1 cellular context compared by ENCODE assay signal in genomic region chr16:67173323-67173722, GRCh38.
TF ChIP-seq lines count a peak whose summit lies in the region.

No MANE protein-coding gene starts in this region.

TF ChIP-seq in SK-N-SH, 30 proteins besides CTCF, POLR2A, EP300 and RAD21:
- TF ChIP-seq YY1 (IDR thresholded peaks at IDR 0.05; ENCODE audit: low read depth) (no peak), GATA2 (CRISPR knock-in tag; IDR thresholded peaks at IDR 0.05) (no peak), MAX (IDR thresholded peaks at IDR 0.05; ENCODE audit: low read depth) (no peak), NFIC (IDR thresholded peaks at IDR 0.05; ENCODE audit: borderline replicate concordance) (no peak), GABPA (IDR thresholded peaks at IDR 0.05; ENCODE audit: low read depth) (no peak), TCF12 (IDR thresholded peaks at IDR 0.05) (no peak), REST (IDR thresholded peaks at IDR 0.05; ENCODE audit: low read depth, low read length) (no peak), FOSL2 (IDR thresholded peaks at IDR 0.05; ENCODE audit: borderline replicate concordance, low read depth) (no peak), MEF2A (IDR thresholded peaks at IDR 0.05; ENCODE audit: borderline replicate concordance, low read depth) (no peak), ZBTB33 (IDR thresholded peaks at IDR 0.05; ENCODE audit: borderline replicate concordance, low read depth) (no peak), IRF3 (IDR thresholded peaks at IDR 0.05; ENCODE audit: low read depth, low read length) (no peak), SMC3 (IDR thresholded peaks at IDR 0.05; ENCODE audit: low read depth, low read length) (no peak), SIN3A (IDR thresholded peaks at IDR 0.05; ENCODE audit: borderline replicate concordance, low read depth, low read length) (no peak), NRF1 (IDR thresholded peaks at IDR 0.05; ENCODE audit: low read depth, low read length) (no peak), FOXJ3 (CRISPR knock-in tag; IDR thresholded peaks at IDR 0.05) (no peak), RCOR1 (IDR thresholded peaks at IDR 0.05; ENCODE audit: low read length) (no peak)
- TF ChIP-seq, protein P1, sequence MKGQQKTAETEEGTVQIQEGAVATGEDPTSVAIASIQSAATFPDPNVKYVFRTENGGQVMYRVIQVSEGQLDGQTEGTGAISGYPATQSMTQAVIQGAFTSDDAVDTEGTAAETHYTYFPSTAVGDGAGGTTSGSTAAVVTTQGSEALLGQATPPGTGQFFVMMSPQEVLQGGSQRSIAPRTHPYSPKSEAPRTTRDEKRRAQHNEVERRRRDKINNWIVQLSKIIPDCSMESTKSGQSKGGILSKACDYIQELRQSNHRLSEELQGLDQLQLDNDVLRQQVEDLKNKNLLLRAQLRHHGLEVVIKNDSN (IDR thresholded peaks at IDR 0.05; ENCODE audit: borderline replicate concordance, low read depth): no peak
- TF ChIP-seq, protein P2, sequence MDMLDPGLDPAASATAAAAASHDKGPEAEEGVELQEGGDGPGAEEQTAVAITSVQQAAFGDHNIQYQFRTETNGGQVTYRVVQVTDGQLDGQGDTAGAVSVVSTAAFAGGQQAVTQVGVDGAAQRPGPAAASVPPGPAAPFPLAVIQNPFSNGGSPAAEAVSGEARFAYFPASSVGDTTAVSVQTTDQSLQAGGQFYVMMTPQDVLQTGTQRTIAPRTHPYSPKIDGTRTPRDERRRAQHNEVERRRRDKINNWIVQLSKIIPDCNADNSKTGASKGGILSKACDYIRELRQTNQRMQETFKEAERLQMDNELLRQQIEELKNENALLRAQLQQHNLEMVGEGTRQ (IDR thresholded peaks at IDR 0.05; ENCODE audit: borderline replicate concordance, low read depth, low read length): no peak
